10 cellular contexts compared by ENCODE assay signal in genomic region chr11:114172871-114173444, GRCh38.
DNase-seq lines count a peak whose midpoint lies in the region; ATAC-seq and TF ChIP-seq lines count a peak whose summit lies in the region.
"Had no signal": no experiment of that assay in that cellular context is flagged by ENCODE, and none has a peak within 500 bp of the region (broad histone marks: within the 10 kb centered on the region; RNA-seq: fewer than 3 reads in every experiment).

No MANE protein-coding gene starts in this region.

- H3K36me3 ChIP-seq in uterus = no peaks in the 10 kb centered on the region

- POLR2A ChIA-PET in naive thymus-derived CD8-positive, alpha-beta T cell (lab: Charles Lee) = interaction anchor here (1.1 to 11.6 kb wide), 4 partner anchors 8 to 113 kb away, joined by 3 to 178 read pairs (median 42); partner anchors contain the start of gene ZBTB16

- intact Hi-C loops in uterus (cut with DNase I; ENCODE audit: low total_unique reads) = loop anchor here (10.0 kb wide), 1 partner anchor 128 kb away; no protein-coding TSS in a partner anchor

- H3K9me3 Mint-ChIP-seq in activated naive CD4-positive, alpha-beta T cell treated with anti-CD3 and anti-CD28 coated beads, Interleukin-2, amount 50 U/mL, for 24 hours = no peaks in the 10 kb centered on the region
- no peaks in the 10 kb centered on the region for H3K9me3 Mint-ChIP-seq in naive thymus-derived CD8-positive, alpha-beta T cell

- peaks cover 97% of the 10 kb centered on the region for H3K4me1 Mint-ChIP-seq in activated naive CD4-positive, alpha-beta T cell treated with anti-CD3 and anti-CD28 coated beads, Interleukin-2, amount 50 U/mL, for 24 hours
- peaks cover 57 to 97% (median 90%) of the 10 kb centered on the region in 4 donors for H3K4me1 Mint-ChIP-seq in naive thymus-derived CD8-positive, alpha-beta T cell

- H3K27me3 ChIP-seq in uterus = no peaks in the 10 kb centered on the region

- no peak overlapping the region for H3K4me3 ChIP-seq in uterus

- H3K4me1 ChIP-seq in uterus = peaks cover 62 to 80% of the 10 kb centered on the region in 2 donors

- H3K27me3 Mint-ChIP-seq in activated naive CD4-positive, alpha-beta T cell treated with anti-CD3 and anti-CD28 coated beads, Interleukin-2, amount 50 U/mL, for 24 hours = no peaks in the 10 kb centered on the region
- H3K27me3 Mint-ChIP-seq in naive thymus-derived CD8-positive, alpha-beta T cell = no peaks in the 10 kb centered on the region

- H3K27ac ChIP-seq in cingulate gyrus (ENCODE audit: low read depth, low read length) = peak overlapping the region; percentile 89
- peak overlapping the region; percentile 98 to 100 for H3K27ac ChIP-seq in uterus

- no peak for TF ChIP-seq POLR2A in uterus (IDR thresholded peaks at IDR 0.05)

- DNase-seq in activated naive CD4-positive, alpha-beta T cell (lab: John Stamatoyannopoulos, UW) = no peak
- peak in 5 of 10 donors; percentile 47 to 76 (median 63) for DNase-seq in naive thymus-derived CD8-positive, alpha-beta T cell
- no peak for DNase-seq in uterus
- DNase-seq in middle frontal gyrus (ENCODE audit: extremely low spot score, low spot score) = no peak
- no peak for DNase-seq in NCI-H226
- DNase-seq: activated CD8-positive, alpha-beta memory T cell treated with anti-CD3 and anti-CD28 coated beads for 24 hours; islet precursor cell had no signal

- H3K27ac Mint-ChIP-seq in activated naive CD4-positive, alpha-beta T cell treated with anti-CD3 and anti-CD28 coated beads, Interleukin-2, amount 50 U/mL, for 24 hours = peak overlapping the region; percentile 72
- H3K27ac Mint-ChIP-seq in naive thymus-derived CD8-positive, alpha-beta T cell = peak overlapping the region; percentile 87 to 97 (median 95)

- TF ChIP-seq CTCF in uterus (IDR thresholded peaks at IDR 0.05) = no peak

- H3K36me3 Mint-ChIP-seq in activated naive CD4-positive, alpha-beta T cell treated with anti-CD3 and anti-CD28 coated beads, Interleukin-2, amount 50 U/mL, for 24 hours = no peaks in the 10 kb centered on the region
- H3K36me3 Mint-ChIP-seq in naive thymus-derived CD8-positive, alpha-beta T cell = no peaks in the 10 kb centered on the region

- H3K9me3 ChIP-seq in uterus = no peaks in the 10 kb centered on the region

- H3K4me3 Mint-ChIP-seq in activated naive CD4-positive, alpha-beta T cell treated with anti-CD3 and anti-CD28 coated beads, Interleukin-2, amount 50 U/mL, for 24 hours = peak overlapping the region; percentile 69
- H3K4me3 Mint-ChIP-seq in naive thymus-derived CD8-positive, alpha-beta T cell = peak overlapping the region; percentile 34 to 82 (median 68)

- ATAC-seq in naive thymus-derived CD8-positive, alpha-beta T cell = peak; percentile 81 to 91
- ATAC-seq in HG03095 (IDR thresholded peaks at IDR 0.05; ENCODE audit: unreplicated experiment) = no peak
